In genomic region chr14:96117101-96117897, GRCh38 we compare ENCODE assay signal across 12 cellular contexts.
DNase-seq lines count a peak whose midpoint lies in the region; ATAC-seq and TF ChIP-seq lines count a peak whose summit lies in the region.
"Had no signal": no experiment of that assay in that cellular context is flagged by ENCODE, and none has a peak within 500 bp of the region (broad histone marks: within the 10 kb centered on the region; RNA-seq: fewer than 3 reads in every experiment).

No MANE protein-coding gene starts in this region.

- H3K4me1 ChIP-seq in effector memory CD4-positive, alpha-beta T cell (ENCODE audit: control insufficient read depth, insufficient read depth, low read length, poor library complexity, severe bottlenecking): no peaks in the 10 kb centered on the region
- H3K4me1 ChIP-seq in mucosa of descending colon (ENCODE audit: low read depth): no peaks in the 10 kb centered on the region

- ATAC-seq in HG03378 (IDR thresholded peaks at IDR 0.05; ENCODE audit: unreplicated experiment) (no peak), mucosa of descending colon (no peak), GM21360 (IDR thresholded peaks at IDR 0.05; ENCODE audit: unreplicated experiment) (no peak)

- no peak overlapping the region for H3K4me3 ChIP-seq in effector memory CD4-positive, alpha-beta T cell (ENCODE audit: insufficient read depth, low read depth, low read length, poor library complexity, severe bottlenecking)
- no peak overlapping the region for H3K4me3 ChIP-seq in mucosa of descending colon
- H3K4me3 ChIP-seq: thoracic aorta had no signal

- intact Hi-C loops in mucosa of descending colon (cut with DNase I, micrococcal nuclease): no loop called here

- peak overlapping the region; percentile 9 for H3K27ac ChIP-seq in effector memory CD4-positive, alpha-beta T cell (ENCODE audit: insufficient read depth, low read length, poor library complexity, severe bottlenecking)
- H3K27ac ChIP-seq: thoracic aorta had no signal

- H3K9me3 ChIP-seq in effector memory CD4-positive, alpha-beta T cell (ENCODE audit: control insufficient read depth, low read length): no peaks in the 10 kb centered on the region
- H3K9me3 ChIP-seq in mucosa of descending colon: peaks cover 6% of the 10 kb centered on the region
- H3K9me3 ChIP-seq: thoracic aorta had no signal

- no peak for TF ChIP-seq CTCF in mucosa of descending colon (IDR thresholded peaks at IDR 0.05)

- peak; percentile 10 for DNase-seq in stimulated activated CD4-positive, alpha-beta T cell treated with anti-CD3 and anti-CD28 coated beads, Interleukin-15, amount 100 ng/mL, for 24 hours
- no peak for DNase-seq in stimulated activated CD4-positive, alpha-beta T cell treated with anti-CD3 and anti-CD28 coated beads, Interleukin-1b, Interleukin-23, amount 100 ng/mL, for 48 hours
- DNase-seq in NCI-H345 (lab: John Stamatoyannopoulos, UW) (peak; percentile 50), mucosa of descending colon (no peak)
- no peak for DNase-seq in effector memory CD4-positive, alpha-beta T cell
- DNase-seq in activated effector memory CD4-positive, alpha-beta T cell treated with anti-CD3 and anti-CD28 coated beads, Interleukin-2, amount 50 U/mL, for 16 hours: no peak
- DNase-seq: activated CD4-positive, alpha-beta memory T cell treated with anti-CD3 and anti-CD28 coated beads, Interleukin-2, amount 10 ng/mL, durations not matched to agents 7 days and 5 days; cortex of kidney; OCI-M1 had no signal

- no peaks in the 10 kb centered on the region for H3K36me3 ChIP-seq in effector memory CD4-positive, alpha-beta T cell (ENCODE audit: control insufficient read depth, insufficient read depth, low read length)
- H3K36me3 ChIP-seq in mucosa of descending colon (ENCODE audit: low read depth): no peaks in the 10 kb centered on the region
- H3K36me3 ChIP-seq: thoracic aorta had no signal

- H3K27me3 ChIP-seq in effector memory CD4-positive, alpha-beta T cell (replicated peaks; ENCODE audit: control insufficient read depth, insufficient read depth, low read length, poor library complexity, severe bottlenecking): no peaks in the 10 kb centered on the region

Comparison
In these comparisons a context has a peak if more than half of its experiments do, and no peak if none do; other contexts are left out.
1. DNase-seq: peak in stimulated activated CD4-positive, alpha-beta T cell treated with anti-CD3 and anti-CD28 coated beads, Interleukin-15, amount 100 ng/mL, for 24 hours (single experiment) and NCI-H345 (single experiment); none in stimulated activated CD4-positive, alpha-beta T cell treated with anti-CD3 and anti-CD28 coated beads, Interleukin-1b, Interleukin-23, amount 100 ng/mL, for 48 hours (single experiment), effector memory CD4-positive, alpha-beta T cell (0 of 3), activated effector memory CD4-positive, alpha-beta T cell treated with anti-CD3 and anti-CD28 coated beads, Interleukin-2, amount 50 U/mL, for 16 hours (single experiment) and mucosa of descending colon (0 of 3).